Comparison of ENCODE assay signal across 9 cellular contexts in the genomic region with DNA sequence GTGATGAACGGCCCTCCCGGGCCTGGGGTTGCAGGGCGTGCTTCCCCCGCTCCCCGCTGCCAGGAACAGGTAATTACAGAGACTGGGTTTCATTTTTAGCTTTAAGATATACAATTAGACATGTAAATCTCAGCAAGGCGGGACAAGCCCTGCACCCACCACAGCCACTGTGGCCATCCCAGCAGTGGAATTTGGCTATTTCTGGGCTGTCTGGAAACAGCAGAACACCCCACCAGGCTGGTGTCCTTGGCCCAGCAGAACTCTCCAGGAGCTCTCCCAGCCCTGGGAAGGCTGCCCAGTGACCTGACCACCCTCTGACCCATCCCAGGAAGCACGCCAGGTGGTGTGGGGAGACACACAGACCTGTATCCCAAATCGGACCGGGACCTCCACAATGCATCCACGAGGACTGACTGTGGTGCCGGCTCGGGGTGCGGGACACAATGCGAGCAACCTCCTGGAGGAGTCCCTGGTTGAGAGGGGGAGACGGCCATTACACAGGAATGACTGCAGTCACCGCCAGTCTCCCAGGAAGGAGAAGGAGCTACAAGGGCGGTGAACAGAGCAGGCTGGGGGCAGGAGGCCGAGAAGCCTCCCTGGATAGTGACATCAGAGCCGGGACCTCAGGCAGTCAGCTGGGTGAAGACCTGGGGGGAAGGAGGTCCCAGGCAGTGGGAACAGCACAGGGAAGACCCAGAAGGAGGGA. TPM values are rescaled to one million over a fixed set of nuclear protein-coding genes. Genes with fewer than 3 reads are reported as not detected.
A peak's percentile ranks its signal among the peaks of the same experiment; 100 is the strongest.
DNase-seq lines count a peak whose midpoint lies in the region; ATAC-seq and TF ChIP-seq lines count a peak whose summit lies in the region.
"Had no signal": no experiment of that assay in that cellular context is flagged by ENCODE, and none has a peak within 500 bp of the region (broad histone marks: within the 10 kb centered on the region; RNA-seq: fewer than 3 reads in every experiment).

No MANE protein-coding gene starts in this region.

- no peak for TF ChIP-seq EP300 in suprapubic skin (IDR thresholded peaks at IDR 0.05)

- POLR2A ChIA-PET in activated CD4-positive, alpha-beta T cell treated with anti-CD3 and anti-CD28 coated beads, Interleukin-2, amount 10 ng/mL, durations not matched to agents 7 days and 5 days (lab: Charles Lee) = no interaction called here
- POLR2A ChIA-PET in activated CD8-positive, alpha-beta T cell treated with anti-CD3 and anti-CD28 coated beads, Interleukin-2, amount 10 ng/mL, durations not matched to agents 7 days and 5 days (lab: Charles Lee) = interaction anchor here (0.6 kb wide), 1 partner anchor 62 kb away, joined by 4 read pairs; no protein-coding TSS in a partner anchor

- H3K36me3 ChIP-seq in suprapubic skin = no peaks in the 10 kb centered on the region

- H3K27me3 ChIP-seq in suprapubic skin = no peaks in the 10 kb centered on the region

- no peaks in the 10 kb centered on the region for H3K9me3 Mint-ChIP-seq in activated CD4-positive, alpha-beta T cell treated with anti-CD3 and anti-CD28 coated beads, Interleukin-2, amount 10 ng/mL, durations not matched to agents 7 days and 5 days
- no peaks in the 10 kb centered on the region for H3K9me3 Mint-ChIP-seq in activated CD8-positive, alpha-beta T cell treated with anti-CD3 and anti-CD28 coated beads, Interleukin-2, amount 10 ng/mL, durations not matched to agents 7 days and 5 days (ENCODE audit: insufficient read depth)
- peaks cover 0 to 4% (median 0%) of the 10 kb centered on the region in 7 donors for H3K9me3 Mint-ChIP-seq in CD14-positive monocyte

- intact Hi-C loops in CD14-positive monocyte (cut with micrococcal nuclease) = no loop called here

- H3K27me3 Mint-ChIP-seq in activated CD4-positive, alpha-beta T cell treated with anti-CD3 and anti-CD28 coated beads, Interleukin-2, amount 10 ng/mL, durations not matched to agents 7 days and 5 days = no peaks in the 10 kb centered on the region
- H3K27me3 Mint-ChIP-seq in activated CD8-positive, alpha-beta T cell treated with anti-CD3 and anti-CD28 coated beads, Interleukin-2, amount 10 ng/mL, durations not matched to agents 7 days and 5 days (ENCODE audit: low read depth) = no peaks in the 10 kb centered on the region
- peaks cover 4 to 8% (median 4%) of the 10 kb centered on the region in 3 donors for H3K27me3 Mint-ChIP-seq in CD14-positive monocyte (ENCODE audit: low read depth in 3 of 3)

- peaks cover 82% of the 10 kb centered on the region for H3K36me3 Mint-ChIP-seq in activated CD4-positive, alpha-beta T cell treated with anti-CD3 and anti-CD28 coated beads, Interleukin-2, amount 10 ng/mL, durations not matched to agents 7 days and 5 days (ENCODE audit: low read depth)
- peaks cover 76% of the 10 kb centered on the region for H3K36me3 Mint-ChIP-seq in activated CD8-positive, alpha-beta T cell treated with anti-CD3 and anti-CD28 coated beads, Interleukin-2, amount 10 ng/mL, durations not matched to agents 7 days and 5 days (ENCODE audit: low read depth)
- H3K36me3 Mint-ChIP-seq in CD14-positive monocyte = no peaks in the 10 kb centered on the region

- CTCF ChIA-PET in activated CD4-positive, alpha-beta T cell treated with anti-CD3 and anti-CD28 coated beads, Interleukin-2, amount 10 ng/mL, durations not matched to agents 7 days and 5 days (lab: Charles Lee) = interaction anchor here (1.8 kb wide), 1 partner anchor 9 kb away, joined by 7 read pairs; no protein-coding TSS in a partner anchor
- CTCF ChIA-PET in activated CD8-positive, alpha-beta T cell treated with anti-CD3 and anti-CD28 coated beads, Interleukin-2, amount 10 ng/mL, durations not matched to agents 7 days and 5 days (lab: Charles Lee) = interaction anchor here (1.0 to 15.0 kb wide), 6 partner anchors 8 to 71 kb away, joined by 3 to 144 read pairs (median 12); no protein-coding TSS in a partner anchor

- TF ChIP-seq POLR2A in suprapubic skin (IDR thresholded peaks at IDR 0.05) = no peak

- peak overlapping the region; percentile 76 for H3K4me3 Mint-ChIP-seq in activated CD4-positive, alpha-beta T cell treated with anti-CD3 and anti-CD28 coated beads, Interleukin-2, amount 10 ng/mL, durations not matched to agents 7 days and 5 days
- H3K4me3 Mint-ChIP-seq in activated CD8-positive, alpha-beta T cell treated with anti-CD3 and anti-CD28 coated beads, Interleukin-2, amount 10 ng/mL, durations not matched to agents 7 days and 5 days = no peak overlapping the region
- no peak overlapping the region for H3K4me3 Mint-ChIP-seq in CD14-positive monocyte

- TF ChIP-seq CTCF in suprapubic skin (IDR thresholded peaks at IDR 0.05) (no peak), CD14-positive monocyte (IDR thresholded peaks at IDR 0.05) (no peak)

- H3K4me3 ChIP-seq in suprapubic skin = no peak overlapping the region

- WGBS in suprapubic skin = 62% methylated on average over 13 of the region's 19 CpGs

- DNase-seq in activated CD4-positive, alpha-beta T cell treated with anti-CD3 and anti-CD28 coated beads, Interleukin-2, amount 10 ng/mL, durations not matched to agents 7 days and 5 days = no peak
- no peak for DNase-seq in activated CD4-positive, alpha-beta T cell treated with anti-CD3 and anti-CD28 coated beads for 4 hours
- DNase-seq in activated CD8-positive, alpha-beta T cell treated with anti-CD3 and anti-CD28 coated beads, Interleukin-2, amount 10 ng/mL, durations not matched to agents 7 days and 5 days = no peak
- DNase-seq in left lobe of liver (ENCODE audit: low spot score) = peak; percentile 91
- peak in 1 of 2 donors; percentile 72 for DNase-seq in suprapubic skin (ENCODE audit: low spot score in 2 of 2)
- DNase-seq in CD14-positive monocyte (ENCODE audit: low spot score) = no peak
- no peak for DNase-seq in NCI-H2227 treated with DMSO at 0.1 percent for 48 hours (lab: John Stamatoyannopoulos, UW)
- DNase-seq: MV-4-11 had no signal

- H3K9me3 ChIP-seq in suprapubic skin = no peaks in the 10 kb centered on the region

- H3K4me1 ChIP-seq in suprapubic skin = peaks cover 95% of the 10 kb centered on the region

- peaks cover 98% of the 10 kb centered on the region for H3K4me1 Mint-ChIP-seq in activated CD4-positive, alpha-beta T cell treated with anti-CD3 and anti-CD28 coated beads, Interleukin-2, amount 10 ng/mL, durations not matched to agents 7 days and 5 days
- H3K4me1 Mint-ChIP-seq in activated CD8-positive, alpha-beta T cell treated with anti-CD3 and anti-CD28 coated beads, Interleukin-2, amount 10 ng/mL, durations not matched to agents 7 days and 5 days (ENCODE audit: low read depth) = peaks cover 98% of the 10 kb centered on the region
- peaks cover 32% of the 10 kb centered on the region for H3K4me1 Mint-ChIP-seq in CD14-positive monocyte

- no peak for ATAC-seq in activated CD8-positive, alpha-beta T cell treated with anti-CD3 and anti-CD28 coated beads, Interleukin-2, amount 10 ng/mL, durations not matched to agents 7 days and 5 days
- ATAC-seq in left lobe of liver = peak; percentile 64
- no peak for ATAC-seq in HG03342 (IDR thresholded peaks at IDR 0.05; ENCODE audit: unreplicated experiment)

- H3K27ac ChIP-seq in suprapubic skin = peak overlapping the region; percentile 95

- peak overlapping the region; percentile 75 for H3K27ac Mint-ChIP-seq in activated CD4-positive, alpha-beta T cell treated with anti-CD3 and anti-CD28 coated beads, Interleukin-2, amount 10 ng/mL, durations not matched to agents 7 days and 5 days
- peak overlapping the region; percentile 63 for H3K27ac Mint-ChIP-seq in activated CD8-positive, alpha-beta T cell treated with anti-CD3 and anti-CD28 coated beads, Interleukin-2, amount 10 ng/mL, durations not matched to agents 7 days and 5 days
- no peak overlapping the region for H3K27ac Mint-ChIP-seq in CD14-positive monocyte

RNA-seq across cellular contexts. Expression of a gene that starts 17.3 kb away (rescaled TPM):
- total RNA-seq in activated CD4-positive, alpha-beta T cell treated with anti-CD3 and anti-CD28 coated beads, Interleukin-2, amount 10 ng/mL, durations not matched to agents 7 days and 5 days = 100 to 1,000 TPM; 412 to 477 TPM
- total RNA-seq in activated CD8-positive, alpha-beta T cell treated with anti-CD3 and anti-CD28 coated beads, Interleukin-2, amount 10 ng/mL, durations not matched to agents 7 days and 5 days = 100 to 1,000 TPM; 227 to 232 TPM
- total RNA-seq in left lobe of liver (42.5 TPM), suprapubic skin (10 to 100 TPM; 43.1 to 85.8 (median 59.5) TPM)
- polyA plus RNA-seq in CD14-positive monocyte = 1 to 10 TPM in 1 of 2 donors, under 1 TPM in 1; 0.86 to 2.3 TPM

RNA-seq across cellular contexts. Expression of a gene that starts 25.9 kb away (rescaled TPM):
- 10 to 100 TPM; 79.9 to 80.4 TPM for total RNA-seq in activated CD4-positive, alpha-beta T cell treated with anti-CD3 and anti-CD28 coated beads, Interleukin-2, amount 10 ng/mL, durations not matched to agents 7 days and 5 days
- 10 to 100 TPM; 47.9 to 53.8 TPM for total RNA-seq in activated CD8-positive, alpha-beta T cell treated with anti-CD3 and anti-CD28 coated beads, Interleukin-2, amount 10 ng/mL, durations not matched to agents 7 days and 5 days
- total RNA-seq in left lobe of liver (12.4 TPM), suprapubic skin (10 to 100 TPM; 19.4 to 39.7 (median 30.6) TPM)
- 10 to 100 TPM; 25.4 to 28.7 TPM for polyA plus RNA-seq in CD14-positive monocyte

RNA-seq across cellular contexts. Expression of a gene that starts 32.9 kb away (rescaled TPM):
- total RNA-seq in activated CD4-positive, alpha-beta T cell treated with anti-CD3 and anti-CD28 coated beads, Interleukin-2, amount 10 ng/mL, durations not matched to agents 7 days and 5 days = 1 to 10 TPM; 2.5 to 4.1 TPM
- total RNA-seq in activated CD8-positive, alpha-beta T cell treated with anti-CD3 and anti-CD28 coated beads, Interleukin-2, amount 10 ng/mL, durations not matched to agents 7 days and 5 days = 1 to 10 TPM; 2.6 to 2.7 TPM
- total RNA-seq in left lobe of liver = 0.40 TPM
- 10 to 100 TPM in 1 of 4 donors, 1 to 10 TPM in 3; 5.8 to 14.7 (median 9.2) TPM for total RNA-seq in suprapubic skin
- under 1 TPM; 0.31 to 0.57 TPM for polyA plus RNA-seq in CD14-positive monocyte

RNA-seq across cellular contexts. Expression of a gene that starts 46.7 kb away (rescaled TPM):
- total RNA-seq in activated CD4-positive, alpha-beta T cell treated with anti-CD3 and anti-CD28 coated beads, Interleukin-2, amount 10 ng/mL, durations not matched to agents 7 days and 5 days = 10 to 100 TPM; 16.8 to 22.4 TPM
- 10 to 100 TPM; 37.0 to 39.7 TPM for total RNA-seq in activated CD8-positive, alpha-beta T cell treated with anti-CD3 and anti-CD28 coated beads, Interleukin-2, amount 10 ng/mL, durations not matched to agents 7 days and 5 days
- total RNA-seq in left lobe of liver = 5.9 TPM
- 10 to 100 TPM; 14.6 to 25.2 (median 20.2) TPM for total RNA-seq in suprapubic skin
- polyA plus RNA-seq in CD14-positive monocyte = 10 to 100 TPM in 1 of 2 donors, 1 to 10 TPM in 1; 8.9 to 10.3 TPM

Comparison
In these comparisons a context has a peak if more than half of its experiments do, and no peak if none do; other contexts are left out.
1. H3K27ac Mint-ChIP-seq: peak in activated CD4-positive, alpha-beta T cell treated with anti-CD3 and anti-CD28 coated beads, Interleukin-2, amount 10 ng/mL, durations not matched to agents 7 days and 5 days (single experiment) and activated CD8-positive, alpha-beta T cell treated with anti-CD3 and anti-CD28 coated beads, Interleukin-2, amount 10 ng/mL, durations not matched to agents 7 days and 5 days (single experiment); none in CD14-positive monocyte (0 of 7).